1 cellular context compared by ENCODE assay signal in genomic region chr22:40813912-40814315, GRCh38.
TF ChIP-seq lines count a peak whose summit lies in the region.

No MANE protein-coding gene starts in this region.

TF ChIP-seq in K562, 482 proteins besides CTCF, POLR2A, EP300 and RAD21 (continued from another document):
- TF ChIP-seq, protein P1, sequence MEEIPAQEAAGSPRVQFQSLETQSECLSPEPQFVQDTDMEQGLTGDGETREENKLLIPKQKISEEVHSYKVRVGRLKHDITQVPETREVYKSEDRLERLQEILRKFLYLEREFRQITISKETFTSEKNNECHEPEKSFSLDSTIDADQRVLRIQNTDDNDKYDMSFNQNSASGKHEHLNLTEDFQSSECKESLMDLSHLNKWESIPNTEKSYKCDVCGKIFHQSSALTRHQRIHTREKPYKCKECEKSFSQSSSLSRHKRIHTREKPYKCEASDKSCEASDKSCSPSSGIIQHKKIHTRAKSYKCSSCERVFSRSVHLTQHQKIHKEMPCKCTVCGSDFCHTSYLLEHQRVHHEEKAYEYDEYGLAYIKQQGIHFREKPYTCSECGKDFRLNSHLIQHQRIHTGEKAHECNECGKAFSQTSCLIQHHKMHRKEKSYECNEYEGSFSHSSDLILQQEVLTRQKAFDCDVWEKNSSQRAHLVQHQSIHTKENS (CRISPR knock-in tag; IDR thresholded peaks at IDR 0.05), result peak; percentile 92
- TF ChIP-seq, protein P2, sequence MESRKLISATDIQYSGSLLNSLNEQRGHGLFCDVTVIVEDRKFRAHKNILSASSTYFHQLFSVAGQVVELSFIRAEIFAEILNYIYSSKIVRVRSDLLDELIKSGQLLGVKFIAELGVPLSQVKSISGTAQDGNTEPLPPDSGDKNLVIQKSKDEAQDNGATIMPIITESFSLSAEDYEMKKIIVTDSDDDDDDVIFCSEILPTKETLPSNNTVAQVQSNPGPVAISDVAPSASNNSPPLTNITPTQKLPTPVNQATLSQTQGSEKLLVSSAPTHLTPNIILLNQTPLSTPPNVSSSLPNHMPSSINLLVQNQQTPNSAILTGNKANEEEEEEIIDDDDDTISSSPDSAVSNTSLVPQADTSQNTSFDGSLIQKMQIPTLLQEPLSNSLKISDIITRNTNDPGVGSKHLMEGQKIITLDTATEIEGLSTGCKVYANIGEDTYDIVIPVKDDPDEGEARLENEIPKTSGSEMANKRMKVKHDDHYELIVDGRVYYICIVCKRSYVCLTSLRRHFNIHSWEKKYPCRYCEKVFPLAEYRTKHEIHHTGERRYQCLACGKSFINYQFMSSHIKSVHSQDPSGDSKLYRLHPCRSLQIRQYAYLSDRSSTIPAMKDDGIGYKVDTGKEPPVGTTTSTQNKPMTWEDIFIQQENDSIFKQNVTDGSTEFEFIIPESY (CRISPR knock-in tag; IDR thresholded peaks at IDR 0.05), result no peak
- no peak for TF ChIP-seq TGIF2 (CRISPR knock-in tag; IDR thresholded peaks at IDR 0.05)
- peak; percentile 95; the same call in 1 of the 2 replicates for TF ChIP-seq GTF2E2 (tag; IDR thresholded peaks at IDR 0.05)
- no peak for TF ChIP-seq MCM5 (IDR thresholded peaks at IDR 0.05; ENCODE audit: low read depth)
- TF ChIP-seq ZNF134 (CRISPR knock-in tag; conservative IDR thresholded peaks at IDR 0.05), result peak; percentile 92
- TF ChIP-seq TRIM28 (IDR thresholded peaks at IDR 0.05), result no peak
- peak; percentile 99 for TF ChIP-seq NUFIP1 (IDR thresholded peaks at IDR 0.05; ENCODE audit: partially characterized antibody)
- peak; percentile 98 for TF ChIP-seq NR4A1 (CRISPR knock-in tag; IDR thresholded peaks at IDR 0.05)
- peak; percentile 100 for TF ChIP-seq NR4A1 (tag; IDR thresholded peaks at IDR 0.05)
- TF ChIP-seq SMARCA4 (IDR thresholded peaks at IDR 0.05), result peak; percentile 99
- TF ChIP-seq, protein P3, sequence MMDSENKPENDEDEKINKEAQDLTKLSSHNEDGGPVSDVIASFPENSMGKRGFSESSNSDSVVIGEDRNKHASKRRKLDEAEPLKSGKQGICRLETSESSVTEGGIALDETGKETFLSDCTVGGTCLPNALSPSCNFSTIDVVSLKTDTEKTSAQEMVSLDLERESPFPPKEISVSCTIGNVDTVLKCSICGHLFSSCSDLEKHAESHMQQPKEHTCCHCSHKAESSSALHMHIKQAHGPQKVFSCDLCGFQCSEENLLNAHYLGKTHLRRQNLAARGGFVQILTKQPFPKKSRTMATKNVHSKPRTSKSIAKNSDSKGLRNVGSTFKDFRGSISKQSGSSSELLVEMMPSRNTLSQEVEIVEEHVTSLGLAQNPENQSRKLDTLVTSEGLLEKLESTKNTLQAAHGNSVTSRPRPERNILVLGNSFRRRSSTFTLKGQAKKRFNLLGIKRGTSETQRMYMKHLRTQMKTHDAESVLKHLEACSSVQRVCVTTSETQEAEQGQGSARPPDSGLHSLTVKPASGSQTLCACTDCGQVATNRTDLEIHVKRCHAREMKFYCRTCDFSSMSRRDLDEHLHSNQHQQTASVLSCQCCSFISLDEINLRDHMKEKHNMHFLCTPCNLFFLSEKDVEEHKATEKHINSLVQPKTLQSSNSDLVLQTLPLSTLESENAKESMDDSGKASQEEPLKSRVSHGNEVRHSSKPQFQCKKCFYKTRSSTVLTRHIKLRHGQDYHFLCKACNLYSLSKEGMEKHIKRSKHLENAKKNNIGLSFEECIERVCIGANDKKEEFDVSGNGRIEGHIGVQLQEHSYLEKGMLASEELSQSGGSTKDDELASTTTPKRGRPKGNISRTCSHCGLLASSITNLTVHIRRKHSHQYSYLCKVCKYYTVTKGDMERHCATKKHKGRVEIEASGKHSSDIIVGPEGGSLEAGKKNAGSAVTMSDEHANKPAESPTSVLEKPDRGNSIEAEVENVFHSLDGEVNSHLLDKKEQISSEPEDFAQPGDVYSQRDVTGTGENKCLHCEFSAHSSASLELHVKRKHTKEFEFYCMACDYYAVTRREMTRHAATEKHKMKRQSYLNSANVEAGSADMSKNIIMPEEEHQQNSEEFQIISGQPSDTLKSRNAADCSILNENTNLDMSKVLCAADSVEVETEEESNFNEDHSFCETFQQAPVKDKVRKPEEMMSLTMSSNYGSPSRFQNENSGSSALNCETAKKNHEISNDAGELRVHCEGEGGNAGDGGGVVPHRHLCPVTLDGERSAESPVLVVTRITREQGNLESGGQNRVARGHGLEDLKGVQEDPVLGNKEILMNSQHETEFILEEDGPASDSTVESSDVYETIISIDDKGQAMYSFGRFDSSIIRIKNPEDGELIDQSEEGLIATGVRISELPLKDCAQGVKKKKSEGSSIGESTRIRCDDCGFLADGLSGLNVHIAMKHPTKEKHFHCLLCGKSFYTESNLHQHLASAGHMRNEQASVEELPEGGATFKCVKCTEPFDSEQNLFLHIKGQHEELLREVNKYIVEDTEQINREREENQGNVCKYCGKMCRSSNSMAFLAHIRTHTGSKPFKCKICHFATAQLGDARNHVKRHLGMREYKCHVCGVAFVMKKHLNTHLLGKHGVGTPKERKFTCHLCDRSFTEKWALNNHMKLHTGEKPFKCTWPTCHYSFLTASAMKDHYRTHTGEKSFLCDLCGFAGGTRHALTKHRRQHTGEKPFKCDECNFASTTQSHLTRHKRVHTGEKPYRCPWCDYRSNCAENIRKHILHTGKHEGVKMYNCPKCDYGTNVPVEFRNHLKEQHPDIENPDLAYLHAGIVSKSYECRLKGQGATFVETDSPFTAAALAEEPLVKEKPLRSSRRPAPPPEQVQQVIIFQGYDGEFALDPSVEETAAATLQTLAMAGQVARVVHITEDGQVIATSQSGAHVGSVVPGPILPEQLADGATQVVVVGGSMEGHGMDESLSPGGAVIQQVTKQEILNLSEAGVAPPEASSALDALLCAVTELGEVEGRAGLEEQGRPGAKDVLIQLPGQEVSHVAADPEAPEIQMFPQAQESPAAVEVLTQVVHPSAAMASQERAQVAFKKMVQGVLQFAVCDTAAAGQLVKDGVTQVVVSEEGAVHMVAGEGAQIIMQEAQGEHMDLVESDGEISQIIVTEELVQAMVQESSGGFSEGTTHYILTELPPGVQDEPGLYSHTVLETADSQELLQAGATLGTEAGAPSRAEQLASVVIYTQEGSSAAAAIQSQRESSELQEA (IDR thresholded peaks at IDR 0.05; ENCODE audit: low read depth), result no peak
- peak; percentile 93 for TF ChIP-seq POLR2AphosphoS5 (IDR thresholded peaks at IDR 0.05; ENCODE audit: control insufficient read depth, insufficient read depth, low read depth, low read length)
- peak; percentile 81; the same call in 1 of the 2 replicates for TF ChIP-seq PHB (CRISPR knock-in tag; IDR thresholded peaks at IDR 0.05)
- peak in 1 of 2 experiments; percentile 74; a peak in 2 of 4 replicates for TF ChIP-seq RCOR1 (IDR thresholded peaks at IDR 0.05; ENCODE audit: borderline replicate concordance in 1 of 2, low read depth in 2 of 2, low read length in 2 of 2)
- no peak for TF ChIP-seq CEBPG (CRISPR knock-in tag; IDR thresholded peaks at IDR 0.05)
- TF ChIP-seq CEBPG (tag; conservative IDR thresholded peaks at IDR 0.05 in 1 of 2, IDR thresholded peaks at IDR 0.05 in 1 of 2), result no peak
- TF ChIP-seq ZFP30 (CRISPR knock-in tag; IDR thresholded peaks at IDR 0.05; ENCODE audit: borderline replicate concordance), result peak; percentile 87
- no peak for TF ChIP-seq SREBF2 (CRISPR knock-in tag; IDR thresholded peaks at IDR 0.05)
- no peak for TF ChIP-seq XRCC5 (IDR thresholded peaks at IDR 0.05; ENCODE audit: low read depth, low read length)
